1 cellular context compared by ENCODE assay signal in the genomic region with DNA sequence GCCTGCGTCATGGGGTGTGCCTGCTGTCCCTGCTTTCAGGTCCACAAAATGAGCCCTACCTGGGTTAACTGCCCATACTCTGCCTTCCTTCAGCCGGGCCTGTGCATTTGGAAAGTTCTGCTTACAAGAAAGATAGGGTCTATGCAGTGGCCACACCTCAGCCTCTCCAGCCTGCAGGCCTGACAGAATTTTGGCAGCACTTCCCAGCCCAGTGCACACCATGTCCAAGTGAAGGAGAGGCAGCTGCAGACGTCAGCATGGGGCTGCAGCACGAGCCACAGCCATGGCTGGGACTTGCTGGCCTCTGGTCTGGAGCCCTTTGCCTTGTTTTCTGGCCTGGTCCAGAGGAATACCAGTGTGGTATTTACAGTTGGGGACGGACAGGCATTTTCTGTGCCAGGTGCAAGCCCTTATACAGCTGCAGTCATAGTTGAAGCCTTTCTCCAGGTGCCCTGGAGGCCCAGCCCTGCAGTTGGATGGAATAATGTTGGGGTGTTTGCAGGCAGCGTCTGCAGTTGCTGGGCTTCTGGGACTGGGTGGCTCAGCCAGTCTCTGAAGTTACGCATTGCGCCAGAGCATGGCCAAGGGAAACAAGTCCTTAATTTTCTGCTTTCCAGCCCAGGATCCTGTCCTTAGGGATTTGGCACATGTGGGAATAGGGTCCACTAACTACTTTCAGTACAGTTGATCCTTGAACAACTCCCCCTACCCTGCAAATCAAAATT.
A peak's percentile ranks its signal among the peaks of the same experiment; 100 is the strongest.
TF ChIP-seq lines count a peak whose summit lies in the region.

No MANE protein-coding gene starts in this region.

TF ChIP-seq in H1, 55 proteins besides CTCF, POLR2A, EP300 and RAD21:
- TF ChIP-seq POLR2AphosphoS5 (IDR thresholded peaks at IDR 0.05; ENCODE audit: low read depth, low read length) (peak; percentile 20; the same call in 1 of the 2 replicates), POU5F1 (IDR thresholded peaks at IDR 0.05; ENCODE audit: low read depth, low read length) (no peak)
